In genomic region chr3:105722943-105723556, GRCh38 we compare ENCODE assay signal across 8 cellular contexts.
DNase-seq lines count a peak whose midpoint lies in the region; ATAC-seq and TF ChIP-seq lines count a peak whose summit lies in the region.

No MANE protein-coding gene starts in this region.

- H3K4me3 Mint-ChIP-seq in activated naive CD8-positive, alpha-beta T cell treated with anti-CD3 and anti-CD28 coated beads, Interleukin-2, amount 10 ng/mL, durations not matched to agents 7 days and 5 days = peak overlapping the region; percentile 67

- peak; percentile 53 for DNase-seq in GM10248 (ENCODE audit: extremely low spot score)
- no peak for DNase-seq in activated naive CD8-positive, alpha-beta T cell treated with anti-CD3 and anti-CD28 coated beads, Interleukin-2, amount 10 ng/mL, durations not matched to agents 7 days and 5 days
- DNase-seq in NCI-H524 treated with DMSO at 0.1 percent for 48 hours (lab: John Stamatoyannopoulos, UW) = no peak
- DNase-seq in stimulated activated CD4-positive, alpha-beta T cell treated with anti-CD3 and anti-CD28 coated beads, Interleukin-2, amount 100 ng/mL, for 48 hours = no peak
- DNase-seq in NCI-H2081 (lab: John Stamatoyannopoulos, UW) = no peak
- no peak for DNase-seq in NCI-H1436 (lab: John Stamatoyannopoulos, UW)

- peaks cover 63% of the 10 kb centered on the region for H3K36me3 Mint-ChIP-seq in activated naive CD8-positive, alpha-beta T cell treated with anti-CD3 and anti-CD28 coated beads, Interleukin-2, amount 10 ng/mL, durations not matched to agents 7 days and 5 days

- POLR2A ChIA-PET in GM10248 (lab: Yijun Ruan, JAX) = no interaction called here
- POLR2A ChIA-PET in activated naive CD8-positive, alpha-beta T cell treated with anti-CD3 and anti-CD28 coated beads, Interleukin-2, amount 10 ng/mL, durations not matched to agents 7 days and 5 days (lab: Charles Lee) = no interaction called here

- ATAC-seq in GM19468 (IDR thresholded peaks at IDR 0.05; ENCODE audit: extremely low read depth, unreplicated experiment) = peak; percentile 99
- peak; percentile 100 for ATAC-seq in HG03432 (IDR thresholded peaks at IDR 0.05; ENCODE audit: unreplicated experiment)
- ATAC-seq in activated naive CD8-positive, alpha-beta T cell treated with anti-CD3 and anti-CD28 coated beads, Interleukin-2, amount 10 ng/mL, durations not matched to agents 7 days and 5 days (ENCODE audit: low read depth) = peak; percentile 91

- H3K27ac Mint-ChIP-seq in activated naive CD8-positive, alpha-beta T cell treated with anti-CD3 and anti-CD28 coated beads, Interleukin-2, amount 10 ng/mL, durations not matched to agents 7 days and 5 days = peak overlapping the region; percentile 81

- CTCF ChIA-PET in GM10248 (lab: Yijun Ruan, JAX) = no interaction called here

- peaks cover 21% of the 10 kb centered on the region for H3K4me1 Mint-ChIP-seq in activated naive CD8-positive, alpha-beta T cell treated with anti-CD3 and anti-CD28 coated beads, Interleukin-2, amount 10 ng/mL, durations not matched to agents 7 days and 5 days

- no peak for TF ChIP-seq CTCF in GM10248 (IDR thresholded peaks at IDR 0.05; ENCODE audit: control extremely low read depth, extremely low read depth, low read depth, missing control alignments)

- H3K27me3 Mint-ChIP-seq in activated naive CD8-positive, alpha-beta T cell treated with anti-CD3 and anti-CD28 coated beads, Interleukin-2, amount 10 ng/mL, durations not matched to agents 7 days and 5 days = no peaks in the 10 kb centered on the region

- H3K9me3 Mint-ChIP-seq in activated naive CD8-positive, alpha-beta T cell treated with anti-CD3 and anti-CD28 coated beads, Interleukin-2, amount 10 ng/mL, durations not matched to agents 7 days and 5 days = peaks cover 13% of the 10 kb centered on the region
